In genomic region chr2:119476301-119477117, GRCh38 we compare ENCODE assay signal across 9 cellular contexts. TPM values are rescaled to one million over a fixed set of nuclear protein-coding genes. Genes with fewer than 3 reads are reported as not detected.
DNase-seq lines count a peak whose midpoint lies in the region; ATAC-seq and TF ChIP-seq lines count a peak whose summit lies in the region.
"Had no signal": no experiment of that assay in that cellular context is flagged by ENCODE, and none has a peak within 500 bp of the region (broad histone marks: within the 10 kb centered on the region; RNA-seq: fewer than 3 reads in every experiment).

No MANE protein-coding gene starts in this region.

- peak; percentile 45 for DNase-seq in BE2C
- peak; percentile 84 for DNase-seq in GM13977 (ENCODE audit: low spot score)
- peak; percentile 49 for DNase-seq in NCI-H345 treated with DMSO at 0.1 percent for 48 hours (lab: John Stamatoyannopoulos, UW; ENCODE audit: unreplicated experiment)
- peak; percentile 45 to 46 for DNase-seq in activated T-cell treated with anti-CD3 and anti-CD28 coated beads, Interleukin-2, amount 50 U/mL, for 72 hours
- DNase-seq in Right ventricle myocardium inferior (ENCODE audit: missing footprints): no peak
- DNase-seq in ovary: peak; percentile 54 to 78 (median 69)
- no peak for DNase-seq in epidermal melanocyte (ENCODE audit: insufficient read length, low spot score)

- H3K27me3 Mint-ChIP-seq in activated T-cell treated with anti-CD3 and anti-CD28 coated beads, Interleukin-2, amount 50 U/mL, for 72 hours (ENCODE audit: low read depth): peaks cover 11% of the 10 kb centered on the region

- no peaks in the 10 kb centered on the region for H3K36me3 Mint-ChIP-seq in activated T-cell treated with anti-CD3 and anti-CD28 coated beads, Interleukin-2, amount 50 U/mL, for 72 hours (ENCODE audit: insufficient read depth in 2 of 2)

- 21 to 28% (median 26%) methylated on average over 20 of the region's 20 CpGs for WGBS in ovary, 3 donors

- intact Hi-C loops in Right ventricle myocardium inferior (cut with DNase I) (loop anchor here (1.0 to 5.0 kb wide), 2 partner anchors 69 to 259 kb away; no protein-coding TSS in a partner anchor), ovary (cut with DNase I) (loop anchor here in 3 of 4 donors (1.0 to 10.0 kb wide), 4 partner anchors 69 to 462 kb away; no protein-coding TSS in a partner anchor)

- H3K4me3 Mint-ChIP-seq in activated T-cell treated with anti-CD3 and anti-CD28 coated beads, Interleukin-2, amount 50 U/mL, for 72 hours: no peak overlapping the region

- H3K27me3 ChIP-seq in BE2C (no peaks in the 10 kb centered on the region), ovary (no peaks in the 10 kb centered on the region)

- H3K27ac ChIP-seq in ovary: no peak overlapping the region

- H3K4me1 ChIP-seq in BE2C (peaks cover 3% of the 10 kb centered on the region; the same call in 1 of the 2 replicates), ovary (ENCODE audit: insufficient read depth) (peaks cover 2% of the 10 kb centered on the region)

- H3K4me3 ChIP-seq in BE2C (ENCODE audit: low read depth, low read length) (peak overlapping the region; percentile 34; the same call in 1 of the 2 replicates), ovary (no peak overlapping the region)
- H3K4me3 ChIP-seq: SK-N-MC had no signal

- TF ChIP-seq EP300 in ovary (IDR thresholded peaks at IDR 0.05): no peak

- in situ Hi-C loops in GM13977 (cut with MboI; ENCODE audit: low pct_unique_long_range_greater_than_20kb, low sequenced_read_pairs, unreplicated experiment): loop anchor here (10.0 kb wide), 1 partner anchor 62 kb away; no protein-coding TSS in a partner anchor

- H3K27ac Mint-ChIP-seq in activated T-cell treated with anti-CD3 and anti-CD28 coated beads, Interleukin-2, amount 50 U/mL, for 72 hours: no peak overlapping the region

- no peaks in the 10 kb centered on the region for H3K4me1 Mint-ChIP-seq in activated T-cell treated with anti-CD3 and anti-CD28 coated beads, Interleukin-2, amount 50 U/mL, for 72 hours (ENCODE audit: low read depth)

- ATAC-seq in HG02943 (IDR thresholded peaks at IDR 0.05; ENCODE audit: low read depth, unreplicated experiment): peak; percentile 73
- ATAC-seq in activated T-cell treated with anti-CD3 and anti-CD28 coated beads, Interleukin-2, amount 50 U/mL, for 72 hours (replicated peaks in 1 of 2): peak; percentile 71 to 76
- peak; percentile 53 for ATAC-seq in Right ventricle myocardium inferior

- H3K9me3 ChIP-seq in BE2C (no peaks in the 10 kb centered on the region), ovary (no peaks in the 10 kb centered on the region)

- no peak for TF ChIP-seq POLR2A in ovary (IDR thresholded peaks at IDR 0.05)

- TF ChIP-seq CTCF in BE2C (IDR thresholded peaks at IDR 0.05; ENCODE audit: low read depth, low read length) (peak; percentile 81), GM13977 (IDR thresholded peaks at IDR 0.05; ENCODE audit: extremely low read depth, insufficient read depth, missing control alignments) (peak; percentile 97), ovary (IDR thresholded peaks at IDR 0.05) (peak; percentile 88 to 96 (median 91))

- H3K36me3 ChIP-seq in BE2C (no peaks in the 10 kb centered on the region), ovary (no peaks in the 10 kb centered on the region)

- H3K9me3 Mint-ChIP-seq in activated T-cell treated with anti-CD3 and anti-CD28 coated beads, Interleukin-2, amount 50 U/mL, for 72 hours: no peaks in the 10 kb centered on the region

RNA-seq across cellular contexts. Expression of gene TMEM37, which starts 44.9 kb away (rescaled TPM):
- not detected for polyA plus RNA-seq in BE2C (2012; ENCODE audit: insufficient read depth, insufficient read length, low read depth)
- total RNA-seq in activated T-cell treated with anti-CD3 and anti-CD28 coated beads, Interleukin-2, amount 50 U/mL, for 72 hours: not detected
- total RNA-seq in Right ventricle myocardium inferior (4.5 TPM), ovary (10 to 100 TPM in 6 of 7 donors, 1 to 10 TPM in 1; 9.5 to 32.5 (median 17.4) TPM)
- polyA plus RNA-seq in ovary: 10 to 100 TPM; 18.1 to 18.6 TPM

RNA-seq across cellular contexts. Expression of gene SCTR, which starts 47.8 kb away (rescaled TPM):
- not detected for polyA plus RNA-seq in BE2C (2012; ENCODE audit: insufficient read depth, insufficient read length, low read depth)
- not detected for total RNA-seq in activated T-cell treated with anti-CD3 and anti-CD28 coated beads, Interleukin-2, amount 50 U/mL, for 72 hours
- 0.41 TPM for total RNA-seq in Right ventricle myocardium inferior
- 10 to 100 TPM in 1 of 7 donors, 1 to 10 TPM in 1, not detected in 5; 1.4 to 14.1 TPM for total RNA-seq in ovary
- polyA plus RNA-seq in ovary: under 1 TPM; 0.23 to 0.27 TPM

Comparison
In these comparisons a context has a peak if more than half of its experiments do, and no peak if none do; other contexts are left out.
1. DNase-seq: peak in BE2C (single experiment), GM13977 (single experiment), NCI-H345 treated with DMSO at 0.1 percent for 48 hours (single experiment), activated T-cell treated with anti-CD3 and anti-CD28 coated beads, Interleukin-2, amount 50 U/mL, for 72 hours (2 of 2) and ovary (5 of 5); none in Right ventricle myocardium inferior (single experiment) and epidermal melanocyte (single experiment).
2. Peak in every context shown above with its lines, with median percentiles within 50 percentile points of each other: CTCF ChIP-seq and ATAC-seq.